Comparison of ENCODE assay signal across 8 cellular contexts in the genomic region with DNA sequence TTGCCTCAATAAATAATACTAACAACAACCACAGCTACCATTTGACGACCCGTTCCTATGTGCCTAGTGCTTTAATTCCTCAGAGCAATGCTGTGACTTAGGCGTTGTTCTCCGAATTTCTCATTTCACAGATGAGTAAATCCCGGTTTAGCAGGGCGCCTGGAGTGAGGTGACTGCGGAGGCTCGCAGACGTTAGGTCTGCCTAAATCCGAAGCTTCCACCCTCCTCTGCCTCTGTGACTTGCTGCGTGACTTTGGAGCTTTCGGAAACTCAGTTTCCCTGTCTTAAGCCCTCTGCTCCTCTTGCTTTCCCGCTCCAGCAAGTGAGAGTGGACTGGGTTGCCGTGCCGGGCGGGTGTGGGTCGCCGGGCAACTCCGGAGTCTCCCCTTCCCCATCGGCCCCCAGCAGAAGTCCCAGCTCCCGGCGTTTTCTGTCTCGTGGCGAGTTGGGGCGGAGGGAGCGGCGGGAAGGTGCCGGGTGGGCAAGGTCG. TPM values are rescaled to one million over a fixed set of nuclear protein-coding genes. Genes with fewer than 3 reads are reported as not detected.
DNase-seq lines count a peak whose midpoint lies in the region; ATAC-seq and TF ChIP-seq lines count a peak whose summit lies in the region.

No MANE protein-coding gene starts in this region.

- no peak overlapping the region for H3K27ac Mint-ChIP-seq in endothelial cell (ENCODE audit: unreplicated experiment)
- peak overlapping the region; percentile 87 for H3K27ac Mint-ChIP-seq in neural progenitor cell

- CTCF ChIA-PET in A673 (lab: Charles Lee), result interaction anchor here (1.0 to 1.3 kb wide), 3 partner anchors 8 to 61 kb away, joined by 3 read pairs; no protein-coding TSS in a partner anchor

- DNase-seq in A673 (ENCODE audit: low spot score), result peak; percentile 63
- no peak for DNase-seq in endothelial cell (ENCODE audit: low spot score)
- DNase-seq in neural progenitor cell (ENCODE audit: low spot score), result peak; percentile 66
- no peak for DNase-seq in putamen (ENCODE audit: low spot score)
- DNase-seq in NCI-H2196 treated with DMSO at 0.1 percent for 48 hours (lab: John Stamatoyannopoulos, UW; ENCODE audit: unreplicated experiment), result no peak
- no peak for DNase-seq in GF-D8 (lab: John Stamatoyannopoulos, UW)

- no peaks in the 10 kb centered on the region for H3K27me3 ChIP-seq in A673 (replicated peaks; ENCODE audit: insufficient read depth, low read depth, low read length, poor library complexity)
- peaks cover 75% of the 10 kb centered on the region for H3K27me3 ChIP-seq in HUES48 (ENCODE audit: control insufficient read depth, insufficient read depth, low read length)
- peaks cover 95% of the 10 kb centered on the region for H3K27me3 ChIP-seq in neural progenitor cell

- POLR2A ChIA-PET in A673 (lab: Charles Lee; ENCODE audit: low non-redundant PET), result interaction anchor here (0.6 kb wide), 1 partner anchor 32 kb away, joined by 3 read pairs; no protein-coding TSS in a partner anchor

- H3K4me3 Mint-ChIP-seq in endothelial cell (ENCODE audit: unreplicated experiment), result peak overlapping the region; percentile 47
- H3K4me3 Mint-ChIP-seq in neural progenitor cell, result peak overlapping the region; percentile 88

- H3F3A ChIP-seq in neural progenitor cell (ENCODE audit: low read depth), result peaks cover 13% of the 10 kb centered on the region

- no peaks in the 10 kb centered on the region for H3K36me3 ChIP-seq in A673 (ENCODE audit: insufficient read depth, low read length, poor library complexity, severe bottlenecking)
- H3K36me3 ChIP-seq in HUES48 (ENCODE audit: control insufficient read depth, insufficient read depth, low read length), result no peaks in the 10 kb centered on the region
- H3K36me3 ChIP-seq in neural progenitor cell, result no peaks in the 10 kb centered on the region

- H3K9me3 Mint-ChIP-seq in endothelial cell (ENCODE audit: unreplicated experiment) (no peaks in the 10 kb centered on the region), neural progenitor cell (peaks cover 3% of the 10 kb centered on the region)

- H3K36me3 Mint-ChIP-seq in endothelial cell (ENCODE audit: low read depth, unreplicated experiment), result peaks cover 3% of the 10 kb centered on the region
- H3K36me3 Mint-ChIP-seq in neural progenitor cell, result peaks cover 2% of the 10 kb centered on the region

- H3K9me3 ChIP-seq in A673 (ENCODE audit: low read depth, low read length, poor library complexity, severe bottlenecking) (no peaks in the 10 kb centered on the region), HUES48 (ENCODE audit: control insufficient read depth, insufficient read depth, low read length) (no peaks in the 10 kb centered on the region), neural progenitor cell (ENCODE audit: low read depth) (no peaks in the 10 kb centered on the region)

- peaks cover 31% of the 10 kb centered on the region for H4K20me1 ChIP-seq in neural progenitor cell (ENCODE audit: low read depth)

- H2AFZ ChIP-seq in neural progenitor cell (replicated peaks), result peak overlapping the region; percentile 98

- H3K4me1 ChIP-seq in A673 (ENCODE audit: insufficient read depth, low read length, poor library complexity, severe bottlenecking) (peaks cover 37% of the 10 kb centered on the region), HUES48 (ENCODE audit: control insufficient read depth, insufficient read depth, low read length) (peaks cover 7% of the 10 kb centered on the region; the same call in 1 of the 2 replicates), neural progenitor cell (peaks cover 27% of the 10 kb centered on the region)

- H3K79me2 ChIP-seq in neural progenitor cell (ENCODE audit: low read depth), result no peaks in the 10 kb centered on the region

- no TSS peak for BruUV-seq in A673 (replicated peaks; lab: Mats Ljungman, UMichigan)

- H3K27ac ChIP-seq in A673 (ENCODE audit: low read depth, low read length, poor library complexity, severe bottlenecking) (no peak overlapping the region), HUES48 (ENCODE audit: low read depth, low read length) (no peak overlapping the region), neural progenitor cell (no peak overlapping the region)

- H3K4me1 Mint-ChIP-seq in endothelial cell (ENCODE audit: unreplicated experiment) (peaks cover 7% of the 10 kb centered on the region), neural progenitor cell (peaks cover 53% of the 10 kb centered on the region)

- H3K4me3 ChIP-seq in A673 (ENCODE audit: low read depth, low read length, poor library complexity, severe bottlenecking) (peak overlapping the region; percentile 66), HUES48 (ENCODE audit: low read depth, low read length) (peak overlapping the region; percentile 74), neural progenitor cell (peak overlapping the region; percentile 76)

- no peak for ATAC-seq in HG02938 (IDR thresholded peaks at IDR 0.05; ENCODE audit: unreplicated experiment)

- intact Hi-C loops in A673 (cut with micrococcal nuclease; ENCODE audit: unreplicated experiment), result loop anchor here (5.0 kb wide), 1 partner anchor 134 kb away; the partner anchor contains the start of gene ST3GAL5

- peaks cover 23% of the 10 kb centered on the region for H3K27me3 Mint-ChIP-seq in endothelial cell (ENCODE audit: unreplicated experiment)
- H3K27me3 Mint-ChIP-seq in neural progenitor cell (ENCODE audit: insufficient read depth, low read depth), result peaks cover 17% of the 10 kb centered on the region

- no peak for TF ChIP-seq CTCF in A673 (conservative IDR thresholded peaks at IDR 0.05; ENCODE audit: low read depth, low read length)
- TF ChIP-seq CTCF in endothelial cell (IDR thresholded peaks at IDR 0.05; ENCODE audit: unreplicated experiment), result no peak
- no peak for TF ChIP-seq CTCF in neural progenitor cell (IDR thresholded peaks at IDR 0.05)

- H3K9ac ChIP-seq in HUES48 (ENCODE audit: low read depth, low read length) (no peak overlapping the region; the same call in 1 of the 2 replicates), neural progenitor cell (no peak overlapping the region)

- peak overlapping the region; percentile 100 for H3K4me2 ChIP-seq in neural progenitor cell

RNA-seq across cellular contexts. Expression of gene ATOH8, which starts 0.7 kb away (rescaled TPM):
- total RNA-seq in A673 (2021) (4.3 and 4.6 TPM in 2 replicates), endothelial cell (ENCODE audit: unreplicated experiment) (1.8 TPM), neural progenitor cell (ENCODE audit: low replicate concordance) (0.43 TPM in 1 of 2 replicates, not detected in the other)

RNA-seq across cellular contexts. Expression of gene GNLY, which starts 58.9 kb away (rescaled TPM):
- not detected in 2 replicates for total RNA-seq in A673 (2021)
- total RNA-seq in endothelial cell (ENCODE audit: unreplicated experiment), result not detected
- total RNA-seq in neural progenitor cell (ENCODE audit: low replicate concordance), result 0.65 TPM in 1 of 2 replicates, not detected in the other

Comparison
In these comparisons a context has a peak if more than half of its experiments do, and no peak if none do; other contexts are left out.
1. DNase-seq: peak in A673 (single experiment) and neural progenitor cell (single experiment); none in endothelial cell (single experiment), putamen (single experiment), NCI-H2196 treated with DMSO at 0.1 percent for 48 hours (single experiment) and GF-D8 (single experiment).
2. Peak in every context shown above with its lines, with median percentiles within 50 percentile points of each other: H3K4me3 ChIP-seq.